In genomic region chr9:123998970-123999621, GRCh38 we compare ENCODE assay signal across 2 cellular contexts.
TF ChIP-seq lines count a peak whose summit lies in the region.

No MANE protein-coding gene starts in this region.

TF ChIP-seq in HEK293, 187 proteins besides CTCF, POLR2A, EP300 and RAD21 (continued from another document):
- TF ChIP-seq ZNF335 (tag by site-specific recombination; conservative IDR thresholded peaks at IDR 0.05) (peak; percentile 49), BCL6B (tag by site-specific recombination; IDR thresholded peaks at IDR 0.05) (no peak), ZNF366 (tag by site-specific recombination; conservative IDR thresholded peaks at IDR 0.05) (peak; percentile 78), ZNF792 (tag by site-specific recombination; IDR thresholded peaks at IDR 0.05) (no peak)

TF ChIP-seq in GM12878, 131 proteins besides CTCF, POLR2A, EP300 and RAD21 (continued from another document):
- TF ChIP-seq, protein P1, sequence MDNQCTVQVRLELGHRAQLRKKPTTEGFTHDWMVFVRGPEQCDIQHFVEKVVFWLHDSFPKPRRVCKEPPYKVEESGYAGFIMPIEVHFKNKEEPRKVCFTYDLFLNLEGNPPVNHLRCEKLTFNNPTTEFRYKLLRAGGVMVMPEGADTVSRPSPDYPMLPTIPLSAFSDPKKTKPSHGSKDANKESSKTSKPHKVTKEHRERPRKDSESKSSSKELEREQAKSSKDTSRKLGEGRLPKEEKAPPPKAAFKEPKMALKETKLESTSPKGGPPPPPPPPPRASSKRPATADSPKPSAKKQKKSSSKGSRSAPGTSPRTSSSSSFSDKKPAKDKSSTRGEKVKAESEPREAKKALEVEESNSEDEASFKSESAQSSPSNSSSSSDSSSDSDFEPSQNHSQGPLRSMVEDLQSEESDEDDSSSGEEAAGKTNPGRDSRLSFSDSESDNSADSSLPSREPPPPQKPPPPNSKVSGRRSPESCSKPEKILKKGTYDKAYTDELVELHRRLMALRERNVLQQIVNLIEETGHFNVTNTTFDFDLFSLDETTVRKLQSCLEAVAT (IDR thresholded peaks at IDR 0.05): peak; percentile 83
- TF ChIP-seq IRF4 (IDR thresholded peaks at IDR 0.05; ENCODE audit: low read depth, low read length): no peak
- 0 out of 2 replicates have a peak, but pooled peaks have one; percentile 10 for TF ChIP-seq LARP7 (IDR thresholded peaks at IDR 0.05)
- TF ChIP-seq DPF2 (IDR thresholded peaks at IDR 0.05): peak; percentile 12; the same call in 1 of the 2 replicates
- no peak for TF ChIP-seq SRF (IDR thresholded peaks at IDR 0.05; ENCODE audit: low read depth in 2 of 2, low read length in 2 of 2)
- peak in 1 of 2 experiments; percentile 40; a peak in 1 of 4 replicates for TF ChIP-seq BHLHE40 (IDR thresholded peaks at IDR 0.05; ENCODE audit: borderline replicate concordance in 1 of 2, low read depth in 2 of 2, low read length in 1 of 2)
- TF ChIP-seq ZNF207 (IDR thresholded peaks at IDR 0.05; ENCODE audit: borderline replicate concordance): no peak
- TF ChIP-seq NR2C1 (IDR thresholded peaks at IDR 0.05): no peak
- no peak for TF ChIP-seq TCF12 (IDR thresholded peaks at IDR 0.05; ENCODE audit: low read depth, low read length)
- peak; percentile 28 for TF ChIP-seq SMAD1 (IDR thresholded peaks at IDR 0.05; ENCODE audit: low read depth, partially characterized antibody)
- TF ChIP-seq IKZF2 (IDR thresholded peaks at IDR 0.05): 0 out of 4 replicates have a peak, but pooled peaks of 1 of the 2 experiments have one; percentile 16
- TF ChIP-seq, protein P2, sequence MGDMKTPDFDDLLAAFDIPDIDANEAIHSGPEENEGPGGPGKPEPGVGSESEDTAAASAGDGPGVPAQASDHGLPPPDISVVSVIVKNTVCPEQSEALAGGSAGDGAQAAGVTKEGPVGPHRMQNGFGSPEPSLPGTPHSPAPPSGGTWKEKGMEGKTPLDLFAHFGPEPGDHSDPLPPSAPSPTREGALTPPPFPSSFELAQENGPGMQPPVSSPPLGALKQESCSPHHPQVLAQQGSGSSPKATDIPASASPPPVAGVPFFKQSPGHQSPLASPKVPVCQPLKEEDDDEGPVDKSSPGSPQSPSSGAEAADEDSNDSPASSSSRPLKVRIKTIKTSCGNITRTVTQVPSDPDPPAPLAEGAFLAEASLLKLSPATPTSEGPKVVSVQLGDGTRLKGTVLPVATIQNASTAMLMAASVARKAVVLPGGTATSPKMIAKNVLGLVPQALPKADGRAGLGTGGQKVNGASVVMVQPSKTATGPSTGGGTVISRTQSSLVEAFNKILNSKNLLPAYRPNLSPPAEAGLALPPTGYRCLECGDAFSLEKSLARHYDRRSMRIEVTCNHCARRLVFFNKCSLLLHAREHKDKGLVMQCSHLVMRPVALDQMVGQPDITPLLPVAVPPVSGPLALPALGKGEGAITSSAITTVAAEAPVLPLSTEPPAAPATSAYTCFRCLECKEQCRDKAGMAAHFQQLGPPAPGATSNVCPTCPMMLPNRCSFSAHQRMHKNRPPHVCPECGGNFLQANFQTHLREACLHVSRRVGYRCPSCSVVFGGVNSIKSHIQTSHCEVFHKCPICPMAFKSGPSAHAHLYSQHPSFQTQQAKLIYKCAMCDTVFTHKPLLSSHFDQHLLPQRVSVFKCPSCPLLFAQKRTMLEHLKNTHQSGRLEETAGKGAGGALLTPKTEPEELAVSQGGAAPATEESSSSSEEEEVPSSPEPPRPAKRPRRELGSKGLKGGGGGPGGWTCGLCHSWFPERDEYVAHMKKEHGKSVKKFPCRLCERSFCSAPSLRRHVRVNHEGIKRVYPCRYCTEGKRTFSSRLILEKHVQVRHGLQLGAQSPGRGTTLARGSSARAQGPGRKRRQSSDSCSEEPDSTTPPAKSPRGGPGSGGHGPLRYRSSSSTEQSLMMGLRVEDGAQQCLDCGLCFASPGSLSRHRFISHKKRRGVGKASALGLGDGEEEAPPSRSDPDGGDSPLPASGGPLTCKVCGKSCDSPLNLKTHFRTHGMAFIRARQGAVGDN (IDR thresholded peaks at IDR 0.05): peak; percentile 57; the same call in 1 of the 2 replicates
- TF ChIP-seq GATAD2B (conservative IDR thresholded peaks at IDR 0.05; ENCODE audit: low read depth): peak; percentile 63
- TF ChIP-seq CEBPB (IDR thresholded peaks at IDR 0.05; ENCODE audit: borderline replicate concordance in 1 of 2, low read depth in 2 of 2, low read length in 2 of 2): no peak
- no peak for TF ChIP-seq POU2F2 (IDR thresholded peaks at IDR 0.05; ENCODE audit: borderline replicate concordance, low read depth, low read length)
- TF ChIP-seq, protein P3, sequence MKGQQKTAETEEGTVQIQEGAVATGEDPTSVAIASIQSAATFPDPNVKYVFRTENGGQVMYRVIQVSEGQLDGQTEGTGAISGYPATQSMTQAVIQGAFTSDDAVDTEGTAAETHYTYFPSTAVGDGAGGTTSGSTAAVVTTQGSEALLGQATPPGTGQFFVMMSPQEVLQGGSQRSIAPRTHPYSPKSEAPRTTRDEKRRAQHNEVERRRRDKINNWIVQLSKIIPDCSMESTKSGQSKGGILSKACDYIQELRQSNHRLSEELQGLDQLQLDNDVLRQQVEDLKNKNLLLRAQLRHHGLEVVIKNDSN (IDR thresholded peaks at IDR 0.05; ENCODE audit: borderline replicate concordance, extremely low read length, insufficient read depth, low read depth, low read length): no peak
- TF ChIP-seq NR2C2 (IDR thresholded peaks at IDR 0.05; ENCODE audit: borderline replicate concordance, control insufficient read depth, insufficient read length, low read depth): no peak
- TF ChIP-seq, protein P4, sequence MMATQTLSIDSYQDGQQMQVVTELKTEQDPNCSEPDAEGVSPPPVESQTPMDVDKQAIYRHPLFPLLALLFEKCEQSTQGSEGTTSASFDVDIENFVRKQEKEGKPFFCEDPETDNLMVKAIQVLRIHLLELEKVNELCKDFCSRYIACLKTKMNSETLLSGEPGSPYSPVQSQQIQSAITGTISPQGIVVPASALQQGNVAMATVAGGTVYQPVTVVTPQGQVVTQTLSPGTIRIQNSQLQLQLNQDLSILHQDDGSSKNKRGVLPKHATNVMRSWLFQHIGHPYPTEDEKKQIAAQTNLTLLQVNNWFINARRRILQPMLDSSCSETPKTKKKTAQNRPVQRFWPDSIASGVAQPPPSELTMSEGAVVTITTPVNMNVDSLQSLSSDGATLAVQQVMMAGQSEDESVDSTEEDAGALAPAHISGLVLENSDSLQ (IDR thresholded peaks at IDR 0.05): 0 out of 2 replicates have a peak, but pooled peaks have one; percentile 18
- peak; percentile 82 for TF ChIP-seq NBN (IDR thresholded peaks at IDR 0.05)
- no peak for TF ChIP-seq SREBF2 (IDR thresholded peaks at IDR 0.05; ENCODE audit: low read length)
- TF ChIP-seq RELB (IDR thresholded peaks at IDR 0.05; ENCODE audit: low read depth): 0 out of 2 replicates have a peak, but pooled peaks have one; percentile 37
- no peak for TF ChIP-seq MEF2A (IDR thresholded peaks at IDR 0.05; ENCODE audit: insufficient read depth, low read depth, low read length)
- TF ChIP-seq RBBP5 (conservative IDR thresholded peaks at IDR 0.05): no peak
TF ChIP-seq in GM12878: peak in this region for 15.
